Comparison of ENCODE assay signal across 2 cellular contexts in the genomic region with DNA sequence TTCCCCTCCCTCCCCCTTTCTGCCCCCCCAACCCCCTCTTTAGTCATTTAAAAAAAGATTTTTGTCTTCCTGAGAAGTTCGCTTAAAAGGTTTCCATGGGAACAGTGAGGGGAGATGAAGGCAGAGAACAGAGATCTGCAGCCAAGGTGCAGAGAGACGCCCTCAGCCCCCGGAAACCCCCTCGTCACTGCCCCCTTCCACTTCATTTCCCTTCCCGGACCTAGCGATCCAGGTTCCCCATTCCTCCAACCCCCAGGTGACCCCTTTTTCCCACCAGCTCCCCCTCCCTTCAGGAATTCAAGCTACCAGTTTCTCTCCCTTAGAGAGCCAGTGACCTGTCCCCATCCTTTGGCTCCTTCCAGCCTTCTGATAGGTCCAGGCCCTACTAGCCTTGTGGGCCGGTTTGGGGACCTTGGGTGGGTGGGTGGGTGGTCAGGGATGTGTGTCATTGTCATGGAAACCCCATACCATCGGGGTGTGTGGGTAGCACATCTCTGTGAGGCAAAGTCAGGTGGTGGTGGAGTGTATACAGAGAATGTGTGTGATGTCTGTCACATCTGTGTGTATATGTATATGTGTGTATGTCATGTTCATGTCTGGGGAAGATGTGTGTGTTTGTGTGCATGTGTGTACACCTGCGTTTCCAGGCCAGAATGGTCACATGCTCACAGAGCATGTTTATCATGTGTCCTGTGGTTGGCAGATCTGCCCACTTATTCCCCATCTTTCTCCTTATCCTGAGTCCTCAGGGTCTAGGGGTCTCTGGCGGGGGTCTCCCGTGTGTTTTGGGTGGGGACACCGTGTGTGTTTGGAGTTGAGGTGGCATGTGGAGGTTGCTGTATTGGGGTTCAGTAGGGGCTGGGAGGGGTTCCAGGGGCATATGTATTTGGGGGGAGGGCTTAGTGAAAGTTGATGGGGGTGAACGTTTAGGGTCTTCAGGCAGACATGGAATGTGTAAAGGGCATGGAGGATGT.
TF ChIP-seq lines count a peak whose summit lies in the region.

No MANE protein-coding gene starts in this region.

TF ChIP-seq in SK-N-SH, 30 proteins besides CTCF, POLR2A, EP300 and RAD21:
- TF ChIP-seq, protein P1, sequence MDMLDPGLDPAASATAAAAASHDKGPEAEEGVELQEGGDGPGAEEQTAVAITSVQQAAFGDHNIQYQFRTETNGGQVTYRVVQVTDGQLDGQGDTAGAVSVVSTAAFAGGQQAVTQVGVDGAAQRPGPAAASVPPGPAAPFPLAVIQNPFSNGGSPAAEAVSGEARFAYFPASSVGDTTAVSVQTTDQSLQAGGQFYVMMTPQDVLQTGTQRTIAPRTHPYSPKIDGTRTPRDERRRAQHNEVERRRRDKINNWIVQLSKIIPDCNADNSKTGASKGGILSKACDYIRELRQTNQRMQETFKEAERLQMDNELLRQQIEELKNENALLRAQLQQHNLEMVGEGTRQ (IDR thresholded peaks at IDR 0.05; ENCODE audit: borderline replicate concordance, low read depth, low read length) = no peak
- TF ChIP-seq TCF12 (IDR thresholded peaks at IDR 0.05) (no peak), FOXJ3 (CRISPR knock-in tag; IDR thresholded peaks at IDR 0.05) (no peak), JUND (IDR thresholded peaks at IDR 0.05) (no peak)

TF ChIP-seq in H1, 55 proteins besides CTCF, POLR2A, EP300 and RAD21:
- no peak for TF ChIP-seq SP1 (IDR thresholded peaks at IDR 0.05; ENCODE audit: low read depth, low read length)
- TF ChIP-seq PHF8 (conservative IDR thresholded peaks at IDR 0.05; ENCODE audit: low read depth, low read length) = no peak
- TF ChIP-seq, protein P2, sequence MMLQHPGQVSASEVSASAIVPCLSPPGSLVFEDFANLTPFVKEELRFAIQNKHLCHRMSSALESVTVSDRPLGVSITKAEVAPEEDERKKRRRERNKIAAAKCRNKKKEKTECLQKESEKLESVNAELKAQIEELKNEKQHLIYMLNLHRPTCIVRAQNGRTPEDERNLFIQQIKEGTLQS (IDR thresholded peaks at IDR 0.05; ENCODE audit: insufficient read depth, low read depth, low read length) = no peak
- TF ChIP-seq CHD1 (IDR thresholded peaks at IDR 0.05; ENCODE audit: low read depth, low read length) = no peak
- TF ChIP-seq, protein P3, sequence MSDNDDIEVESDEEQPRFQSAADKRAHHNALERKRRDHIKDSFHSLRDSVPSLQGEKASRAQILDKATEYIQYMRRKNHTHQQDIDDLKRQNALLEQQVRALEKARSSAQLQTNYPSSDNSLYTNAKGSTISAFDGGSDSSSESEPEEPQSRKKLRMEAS (IDR thresholded peaks at IDR 0.05) = no peak
- TF ChIP-seq RNF2 (IDR thresholded peaks at IDR 0.05; ENCODE audit: borderline replicate concordance, low read depth, low read length, missing control alignments, poor library complexity, severe bottlenecking) = no peak
- TF ChIP-seq TAF7 (optimal IDR thresholded peaks at IDR 0.05; ENCODE audit: borderline replicate concordance, low read depth, low read length) = no peak
- TF ChIP-seq RXRA (IDR thresholded peaks at IDR 0.05; ENCODE audit: insufficient read depth, low read depth, low read length) = no peak
TF ChIP-seq in H1: peak in this region for 0.
